25 cellular contexts compared by ENCODE assay signal in the genomic region with DNA sequence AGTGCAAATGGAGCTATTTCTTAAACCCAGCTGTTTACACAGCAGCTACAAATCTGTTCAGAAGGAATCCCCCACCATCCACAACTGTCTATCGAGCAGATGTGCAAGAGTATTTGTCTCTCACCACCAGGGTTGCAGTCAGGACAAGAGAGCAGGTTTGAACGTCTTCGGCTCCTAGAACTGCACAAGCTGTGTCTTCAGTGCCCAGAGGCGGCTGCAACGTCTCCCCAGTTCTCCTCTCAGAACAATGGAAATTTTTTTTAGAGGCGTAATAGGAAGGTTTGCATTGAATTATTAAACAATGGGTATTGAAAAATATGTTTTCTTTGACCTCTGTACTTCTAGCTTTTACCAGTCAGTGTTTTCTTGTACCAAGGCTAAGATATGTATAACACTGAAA. TPM values are rescaled to one million over a fixed set of nuclear protein-coding genes. Genes with fewer than 3 reads are reported as not detected.
"Had no signal": no experiment of that assay in that cellular context is flagged by ENCODE, and none has a peak within 500 bp of the region (broad histone marks: within the 10 kb centered on the region; RNA-seq: fewer than 3 reads in every experiment).

No MANE protein-coding gene starts in this region.

- H3K4me1 ChIP-seq: adrenal gland, spleen had no signal

- FAIRE-seq: astrocyte, bronchial epithelial cell, islet of Langerhans had no signal

- H3K27me3 ChIP-seq: adrenal gland, esophagus squamous epithelium, spleen, thyroid gland had no signal

- H3K9me3 ChIP-seq: adrenal gland, esophagus squamous epithelium, spleen, thyroid gland had no signal

- H3K27ac ChIP-seq: adrenal gland, esophagus squamous epithelium, thyroid gland had no signal

- DNase-seq: activated CD4-positive, alpha-beta T cell treated with anti-CD3 and anti-CD28 coated beads for 36 hours; activated CD4-positive, alpha-beta T cell treated with anti-CD3 and anti-CD28 coated beads, Interleukin-2, amount 50 U/mL, for 48 hours; activated gamma-delta T cell; adrenal gland; effector CD8-positive, alpha-beta T cell; esophagus squamous epithelium; hippocampal formation; left colon; nephron progenitor cell; spleen; stimulated activated CD4-positive, alpha-beta T cell treated with anti-CD3 and anti-CD28 coated beads, Interleukin-1b, Interleukin-23, amount 100 ng/mL, for 48 hours; stimulated activated CD8-positive, alpha-beta memory T cell treated with anti-CD3 and anti-CD28 coated beads, Interleukin-4, amount 100 ng/mL, for 48 hours; stimulated activated naive CD4-positive, alpha-beta T cell; thyroid gland had no signal

- H3K4me3 ChIP-seq: adrenal gland, esophagus squamous epithelium, spleen, thyroid gland had no signal

- H3K36me3 ChIP-seq: adrenal gland, esophagus squamous epithelium, spleen, thyroid gland had no signal

- ATAC-seq: activated CD4-positive, alpha-beta T cell treated with anti-CD3 and anti-CD28 coated beads for 36 hours; activated naive CD4-positive, alpha-beta T cell treated with anti-CD3 and anti-CD28 coated beads, Interleukin-2, amount 50 U/mL, for 72 hours; left colon; WTC11 had no signal

RNA-seq across cellular contexts. Expression of gene OVAAL, which starts 7.3 kb away (rescaled TPM):
- total RNA-seq: activated CD4-positive, alpha-beta T cell treated with anti-CD3 and anti-CD28 coated beads for 36 hours; activated naive CD4-positive, alpha-beta T cell treated with anti-CD3 and anti-CD28 coated beads, Interleukin-2, amount 50 U/mL, for 72 hours; astrocyte; bronchial epithelial cell; cerebellum; esophagus squamous epithelium; left colon; osteoblast; progenitor cell of endocrine pancreas; spleen; subcutaneous adipose tissue; T-helper 2 cell treated with Interferon-gamma antibody and Interleukin-4, amounts not matched to agents 100 ng/mL and 5 ng/mL, for 36 hours; thyroid gland; ureter; WTC11 had no signal
- polyA plus RNA-seq: adrenal gland, spleen had no signal
